ENCODE assay signal across 1 cellular context in genomic region chr3:120396469-120396868, GRCh38.
TF ChIP-seq lines count a peak whose summit lies in the region.

No MANE protein-coding gene starts in this region.

TF ChIP-seq in HepG2, 621 proteins besides CTCF, POLR2A, EP300 and RAD21 (continued from another document):
- TF ChIP-seq DZIP1 (CRISPR knock-in tag; IDR thresholded peaks at IDR 0.05) = no peak
- TF ChIP-seq LBX2 (CRISPR knock-in tag; IDR thresholded peaks at IDR 0.05; ENCODE audit: borderline replicate concordance) = no peak
- no peak for TF ChIP-seq U2AF1 (optimal IDR thresholded peaks at IDR 0.05; ENCODE audit: low read depth, low read length)
